16 cellular contexts compared by ENCODE assay signal in the genomic region with DNA sequence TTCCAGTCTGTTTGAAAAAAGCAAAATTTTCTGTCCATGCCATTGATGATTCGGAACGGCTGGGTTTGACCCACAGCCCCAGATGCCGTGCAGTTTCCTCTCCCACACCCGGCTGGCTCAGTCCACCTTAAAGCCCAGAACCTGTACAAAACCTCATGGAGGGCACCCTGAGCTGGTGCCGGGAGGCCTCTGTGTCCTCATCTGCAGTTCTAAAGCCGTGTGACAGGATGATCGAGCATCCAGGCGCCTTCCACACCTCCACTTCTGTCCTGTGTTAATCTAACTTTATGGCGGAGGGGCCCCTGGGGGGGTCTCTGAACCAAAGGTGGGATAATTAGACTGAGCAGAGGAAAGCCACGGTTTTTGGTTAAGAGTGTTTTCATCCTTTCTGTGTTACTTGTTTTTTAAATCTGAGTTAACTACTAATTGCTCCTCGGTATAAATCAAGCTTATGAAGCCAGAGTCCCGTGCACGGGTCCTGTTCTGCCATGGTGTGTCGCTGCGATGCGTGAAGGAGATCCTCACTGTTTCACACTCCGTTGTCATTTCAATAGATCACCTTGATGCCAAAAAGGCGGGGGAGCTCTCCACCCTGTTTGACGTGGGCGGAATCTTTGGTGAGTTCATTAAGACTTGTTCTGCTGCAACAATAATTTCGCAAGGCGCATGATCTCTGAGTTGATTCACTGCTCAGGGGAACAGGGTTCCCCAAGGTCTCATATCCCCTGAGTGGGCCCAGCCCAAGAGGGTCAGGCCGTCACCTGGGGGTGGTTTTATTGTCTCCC. TPM values are rescaled to one million over a fixed set of nuclear protein-coding genes. Genes with fewer than 3 reads are reported as not detected.
DNase-seq lines count a peak whose midpoint lies in the region; ATAC-seq and TF ChIP-seq lines count a peak whose summit lies in the region.
"Had no signal": no experiment of that assay in that cellular context is flagged by ENCODE, and none has a peak within 500 bp of the region (broad histone marks: within the 10 kb centered on the region; RNA-seq: fewer than 3 reads in every experiment).

No MANE protein-coding gene starts in this region.

- H3K27me3 ChIP-seq in BLaER1: no peaks in the 10 kb centered on the region
- H3K27me3 ChIP-seq: Peyer's patch, right lobe of liver had no signal

- H3K9me3 ChIP-seq in BLaER1 (no peaks in the 10 kb centered on the region), OCI-LY7 (ENCODE audit: low read length) (no peaks in the 10 kb centered on the region)
- H3K9me3 ChIP-seq: Peyer's patch, right lobe of liver had no signal

- TF ChIP-seq CTCF in OCI-LY7 (conservative IDR thresholded peaks at IDR 0.05; ENCODE audit: low read length): no peak
- peak; percentile 27 for TF ChIP-seq CTCF in epithelial cell of esophagus (IDR thresholded peaks at IDR 0.05; ENCODE audit: insufficient read depth, low read depth, low read length, missing control alignments)
- no peak for TF ChIP-seq CTCF in GM13977 (IDR thresholded peaks at IDR 0.05; ENCODE audit: extremely low read depth, insufficient read depth, missing control alignments)

- BruUV-seq in OCI-LY7 (replicated peaks; lab: Mats Ljungman, UMichigan): no TSS peak

- H3K4me2 ChIP-seq in BLaER1 (peak overlapping the region; percentile 63; the same call in 1 of the 2 replicates), OCI-LY7 (ENCODE audit: low read length) (peak overlapping the region; percentile 83)

- peaks cover 61% of the 10 kb centered on the region for H3K4me1 ChIP-seq in BLaER1
- H3K4me1 ChIP-seq in OCI-LY7 (ENCODE audit: insufficient read depth, low read length, poor library complexity, severe bottlenecking): peaks cover 44% of the 10 kb centered on the region
- H3K4me1 ChIP-seq: Peyer's patch, right lobe of liver had no signal

- ATAC-seq in HG03520 (IDR thresholded peaks at IDR 0.05; ENCODE audit: unreplicated experiment): no peak
- ATAC-seq: activated T-helper 17 cell treated with anti-CD3 and anti-CD28 coated beads, Interleukin-2, amount 50 U/mL, for 72 hours; right lobe of liver had no signal

- no peak for DNase-seq in OCI-LY7 (ENCODE audit: low spot score)
- peak; percentile 84 for DNase-seq in epithelial cell of esophagus (ENCODE audit: low read depth)
- peak in 36 of 56 donors; percentile 10 to 86 (median 48) for DNase-seq in nucleus accumbens (lab: John Stamatoyannopoulos, UW)
- no peak for DNase-seq in effector CD8-positive, alpha-beta T cell (lab: John Stamatoyannopoulos, UW)
- DNase-seq in retina: no peak
- no peak for DNase-seq in GM13977 (ENCODE audit: low spot score)
- DNase-seq: activated CD4-positive, alpha-beta T cell treated with anti-CD3 and anti-CD28 coated beads, Interleukin-2, amount 50 U/mL, for 48 hours; cortex of kidney; H7; NCI-H82 had no signal

- peaks cover 12% of the 10 kb centered on the region for H4K20me1 ChIP-seq in BLaER1
- no peaks in the 10 kb centered on the region for H4K20me1 ChIP-seq in OCI-LY7 (ENCODE audit: insufficient read depth, low read length)

- CTCF ChIA-PET in OCI-LY7 (lab: Charles Lee; ENCODE audit: unreplicated experiment): interaction anchor here (0.6 kb wide), 1 partner anchor 254 kb away, joined by 3 read pairs; no protein-coding TSS in a partner anchor

- in situ Hi-C loops in GM13977 (cut with MboI; ENCODE audit: low pct_unique_long_range_greater_than_20kb, low sequenced_read_pairs, unreplicated experiment): no loop called here

- no peaks in the 10 kb centered on the region for H3K9me2 ChIP-seq in OCI-LY7 (ENCODE audit: insufficient read depth, low read length)

- H2AFZ ChIP-seq in OCI-LY7 (ENCODE audit: low read length): no peak overlapping the region

- H3K4me3 ChIP-seq in BLaER1 (no peak overlapping the region), OCI-LY7 (ENCODE audit: low read depth, low read length, poor library complexity, severe bottlenecking) (no peak overlapping the region), epithelial cell of esophagus (ENCODE audit: low read length) (no peak overlapping the region)
- H3K4me3 ChIP-seq: Peyer's patch, right lobe of liver had no signal

- peaks cover 14% of the 10 kb centered on the region; the same call in 1 of the 2 replicates for H3K79me2 ChIP-seq in OCI-LY7 (ENCODE audit: insufficient read depth, low read depth, low read length)

- intact Hi-C loops in OCI-LY7 (cut with micrococcal nuclease; ENCODE audit: unreplicated experiment): loop anchor here (5.0 to 10.0 kb wide), 2 partner anchors 36 to 51 kb away; no protein-coding TSS in a partner anchor

- POLR2A ChIA-PET in OCI-LY7 (lab: Charles Lee): interaction anchor here (0.5 to 1.1 kb wide), 5 partner anchors 31 to 1028 kb away, joined by 3 to 5 read pairs (median 3); no protein-coding TSS in a partner anchor

- H3K9ac ChIP-seq in BLaER1: no peak overlapping the region

- H3K27ac ChIP-seq in BLaER1: no peak overlapping the region
- H3K27ac ChIP-seq in OCI-LY7 (ENCODE audit: low read depth, low read length, poor library complexity, severe bottlenecking): peak overlapping the region; percentile 96
- H3K27ac ChIP-seq: Peyer's patch, right lobe of liver had no signal

- H3K36me3 ChIP-seq in BLaER1 (peaks cover 73% of the 10 kb centered on the region), OCI-LY7 (ENCODE audit: insufficient read depth, low read length) (peaks cover 41% of the 10 kb centered on the region; the same call in 1 of the 2 replicates)

RNA-seq across cellular contexts. Expression of gene SLC37A1, which starts 49.8 kb away (rescaled TPM):
- 20.5 and 27.6 TPM in 2 replicates for total RNA-seq in OCI-LY7 (2014; rRNA removed; shearing (Covaris generic))
- 22.5 and 29.4 TPM in 2 replicates for total RNA-seq in OCI-LY7 (2022)
- total RNA-seq: LHCN-M2 had no signal

Comparison
In these comparisons a context has a peak if more than half of its experiments do, and no peak if none do; other contexts are left out.
1. DNase-seq: peak in epithelial cell of esophagus (single experiment) and nucleus accumbens (36 of 56); none in OCI-LY7 (single experiment), effector CD8-positive, alpha-beta T cell (single experiment), retina (single experiment) and GM13977 (single experiment).